ENCODE assay signal across 8 cellular contexts in the genomic region with DNA sequence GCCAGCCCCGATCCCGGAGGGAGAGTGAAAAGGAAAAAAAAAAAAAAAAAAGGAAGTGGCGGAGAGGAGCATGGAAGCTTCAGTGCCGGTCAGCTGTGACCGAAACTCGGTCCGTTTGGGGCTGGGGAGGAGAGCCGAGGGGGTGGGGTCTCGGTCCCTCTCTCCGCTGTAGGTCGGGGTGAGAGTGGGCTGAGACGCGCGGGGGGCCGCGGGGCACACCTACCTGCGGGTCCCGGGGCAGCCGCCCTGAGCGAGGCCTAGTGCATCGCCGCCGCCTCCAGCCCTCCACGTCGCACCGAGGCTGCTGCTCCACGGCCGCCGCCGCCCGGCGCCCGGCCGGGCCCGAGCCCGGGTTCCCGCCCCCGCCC. TPM values are rescaled to one million over a fixed set of nuclear protein-coding genes. Genes with fewer than 3 reads are reported as not detected.
DNase-seq lines count a peak whose midpoint lies in the region; ATAC-seq and TF ChIP-seq lines count a peak whose summit lies in the region.

No MANE protein-coding gene starts in this region.

- POLR2A ChIA-PET in activated CD8-positive, alpha-beta T cell treated with anti-CD3 and anti-CD28 coated beads for 36 hours (lab: Charles Lee) = interaction anchor here (0.6 to 1.0 kb wide), 3 partner anchors 20 to 310 kb away, joined by 3 to 4 read pairs (median 3); no protein-coding TSS in a partner anchor

- H3K36me3 Mint-ChIP-seq in activated CD8-positive, alpha-beta T cell treated with anti-CD3 and anti-CD28 coated beads for 36 hours (ENCODE audit: low read depth) = peaks cover 8% of the 10 kb centered on the region

- TF ChIP-seq CTCF in activated CD8-positive, alpha-beta T cell treated with anti-CD3 and anti-CD28 coated beads for 36 hours (IDR thresholded peaks at IDR 0.05) = no peak
- no peak for TF ChIP-seq CTCF in neutrophil (IDR thresholded peaks at IDR 0.05)

- peak overlapping the region; percentile 94 for H3K27ac Mint-ChIP-seq in activated CD8-positive, alpha-beta T cell treated with anti-CD3 and anti-CD28 coated beads for 36 hours

- H3K4me1 Mint-ChIP-seq in activated CD8-positive, alpha-beta T cell treated with anti-CD3 and anti-CD28 coated beads for 36 hours (ENCODE audit: low read depth) = peaks cover 39% of the 10 kb centered on the region

- CTCF ChIA-PET in activated CD8-positive, alpha-beta T cell treated with anti-CD3 and anti-CD28 coated beads for 36 hours (lab: Charles Lee) = interaction anchor here (1.6 kb wide), 1 partner anchor 313 kb away, joined by 5 read pairs; no protein-coding TSS in a partner anchor

- H3K4me3 ChIP-seq in Jurkat, Clone E6-1 (ENCODE audit: low read length) = peak overlapping the region; percentile 78
- peak overlapping the region; percentile 74 to 77 for H3K4me3 ChIP-seq in neutrophil (ENCODE audit: low read depth in 1 of 2, low read length in 1 of 2)

- peaks cover 52% of the 10 kb centered on the region in 2 experiments for H3K4me1 ChIP-seq in neutrophil (ENCODE audit: control insufficient read depth in 1 of 2, insufficient read depth in 1 of 2, low read depth in 1 of 2, low read length in 1 of 2)

- H3K9me3 ChIP-seq in neutrophil = no peaks in the 10 kb centered on the region

- peak; percentile 36 for ATAC-seq in GM21576 (IDR thresholded peaks at IDR 0.05; ENCODE audit: unreplicated experiment)
- peak; percentile 58 for ATAC-seq in activated CD8-positive, alpha-beta T cell treated with anti-CD3 and anti-CD28 coated beads for 36 hours

- H3K4me3 Mint-ChIP-seq in activated CD8-positive, alpha-beta T cell treated with anti-CD3 and anti-CD28 coated beads for 36 hours = peak overlapping the region; percentile 96

- H3K27me3 ChIP-seq in neutrophil = no peaks in the 10 kb centered on the region

- DNase-seq in DMS 273 (lab: John Stamatoyannopoulos, UW; ENCODE audit: unreplicated experiment) (peak; percentile 83), DMS 273 treated with DMSO at 0.1 percent for 48 hours (lab: John Stamatoyannopoulos, UW) (no peak), germinal center (ENCODE audit: low spot score) (peak; percentile 49), cerebellum (ENCODE audit: low spot score) (no peak)
- no peak for DNase-seq in Jurkat, Clone E6-1 (ENCODE audit: low read depth, low spot score)
- peak; percentile 53 for DNase-seq in activated CD8-positive, alpha-beta T cell treated with anti-CD3 and anti-CD28 coated beads for 36 hours

- H3K9me3 Mint-ChIP-seq in activated CD8-positive, alpha-beta T cell treated with anti-CD3 and anti-CD28 coated beads for 36 hours = no peaks in the 10 kb centered on the region

- no peaks in the 10 kb centered on the region for H3K36me3 ChIP-seq in neutrophil

- H3K27ac ChIP-seq in neutrophil = peak overlapping the region; percentile 91

- no peaks in the 10 kb centered on the region for H3K27me3 Mint-ChIP-seq in activated CD8-positive, alpha-beta T cell treated with anti-CD3 and anti-CD28 coated beads for 36 hours

- intact Hi-C loops in activated CD8-positive, alpha-beta T cell treated with anti-CD3 and anti-CD28 coated beads for 36 hours (cut with micrococcal nuclease) = no loop called here

RNA-seq across cellular contexts. Expression of a gene that starts 0.5 kb away (rescaled TPM):
- polyA plus RNA-seq in Jurkat, Clone E6-1 (2012; ENCODE audit: insufficient read depth, insufficient read length) = 8.5 TPM
- 1 to 10 TPM; 8.9 to 9.4 TPM for total RNA-seq in activated CD8-positive, alpha-beta T cell treated with anti-CD3 and anti-CD28 coated beads for 36 hours
- 31.2 TPM for total RNA-seq in cerebellum

Comparison
In these comparisons a context has a peak if more than half of its experiments do, and no peak if none do; other contexts are left out.
1. DNase-seq: peak in DMS 273 (single experiment), activated CD8-positive, alpha-beta T cell treated with anti-CD3 and anti-CD28 coated beads for 36 hours (single experiment) and germinal center (single experiment); none in DMS 273 treated with DMSO at 0.1 percent for 48 hours (single experiment), Jurkat, Clone E6-1 (single experiment) and cerebellum (single experiment).